ENCODE assay signal across 22 cellular contexts in the genomic region with DNA sequence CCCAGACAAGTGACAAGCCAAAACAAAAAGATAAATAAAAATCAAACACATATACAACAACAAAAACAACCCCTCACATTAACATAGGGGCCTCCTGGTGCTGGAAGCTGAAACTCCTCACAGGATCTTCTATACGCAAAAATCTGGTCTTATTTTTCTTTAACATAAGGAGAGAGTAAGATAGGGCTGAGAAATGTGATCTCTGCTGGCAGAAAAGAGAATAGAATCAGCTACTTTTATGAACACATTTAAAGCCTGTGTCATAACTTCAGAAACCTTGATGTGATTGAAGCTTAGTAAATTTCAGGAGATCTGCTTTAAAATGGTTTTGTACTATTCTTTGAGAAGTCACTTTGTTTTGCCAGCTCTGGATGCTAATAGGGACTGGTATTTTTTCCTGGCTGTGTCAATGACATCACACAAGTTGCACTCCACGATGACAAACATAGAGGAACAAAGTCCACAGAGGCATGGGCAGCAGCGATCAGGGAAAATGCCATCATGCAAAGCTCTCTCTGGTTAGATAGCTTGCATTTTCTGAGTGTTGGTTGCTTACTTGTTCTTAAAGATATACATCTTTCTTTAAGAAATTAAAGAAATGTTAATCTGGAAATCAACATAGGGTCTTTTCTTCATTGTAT.
A peak's percentile ranks its signal among the peaks of the same experiment; 100 is the strongest.
DNase-seq lines count a peak whose midpoint lies in the region; ATAC-seq and TF ChIP-seq lines count a peak whose summit lies in the region.
"Had no signal": no experiment of that assay in that cellular context is flagged by ENCODE, and none has a peak within 500 bp of the region (broad histone marks: within the 10 kb centered on the region; RNA-seq: fewer than 3 reads in every experiment).

No MANE protein-coding gene starts in this region.

- H3K9me3 Mint-ChIP-seq in CD4-positive, alpha-beta memory T cell, result no peaks in the 10 kb centered on the region
- H3K9me3 Mint-ChIP-seq: activated CD4-positive, alpha-beta memory T cell treated with anti-CD3 and anti-CD28 coated beads, Interleukin-2, amount 10 ng/mL, durations not matched to agents 7 days and 5 days; activated T-helper 17 cell treated with anti-CD3 and anti-CD28 coated beads, Interleukin-2, amount 50 U/mL, for 72 hours; central memory CD8-positive, alpha-beta T cell; effector memory CD8-positive, alpha-beta T cell had no signal

- H3K27ac Mint-ChIP-seq in CD4-positive, alpha-beta memory T cell, result no peak overlapping the region
- H3K27ac Mint-ChIP-seq: activated CD4-positive, alpha-beta memory T cell treated with anti-CD3 and anti-CD28 coated beads, Interleukin-2, amount 10 ng/mL, durations not matched to agents 7 days and 5 days; activated T-helper 17 cell treated with anti-CD3 and anti-CD28 coated beads, Interleukin-2, amount 50 U/mL, for 72 hours; effector memory CD8-positive, alpha-beta T cell had no signal

- no peaks in the 10 kb centered on the region for H3K36me3 Mint-ChIP-seq in CD4-positive, alpha-beta memory T cell

- H3K36me3 ChIP-seq in stomach, result no peaks in the 10 kb centered on the region
- H3K36me3 ChIP-seq in CD4-positive, alpha-beta memory T cell (ENCODE audit: insufficient read depth, low read length), result no peaks in the 10 kb centered on the region
- H3K36me3 ChIP-seq: BLaER1 treated with 17β-estradiol and CSF1 and Interleukin-3, amounts not matched to agents 10 nM and 100 nM had no signal

- peak; percentile 99 for ATAC-seq in left colon
- ATAC-seq in HG02970 (IDR thresholded peaks at IDR 0.05; ENCODE audit: low FRiP score, unreplicated experiment), result no peak
- no peak for ATAC-seq in GM19455 (IDR thresholded peaks at IDR 0.05; ENCODE audit: unreplicated experiment)
- ATAC-seq: activated T-helper 17 cell treated with anti-CD3 and anti-CD28 coated beads, Interleukin-2, amount 50 U/mL, for 72 hours; effector memory CD8-positive, alpha-beta T cell had no signal

- H3K27ac ChIP-seq in stomach, result no peak overlapping the region
- H3K27ac ChIP-seq in CD4-positive, alpha-beta memory T cell (ENCODE audit: low read depth, low read length), result no peak overlapping the region
- H3K27ac ChIP-seq: BLaER1 treated with 17β-estradiol and CSF1 and Interleukin-3, amounts not matched to agents 10 nM and 100 nM; parathyroid adenoma; RWPE1 had no signal

- peaks cover 0 to 90% (median 33%) of the 10 kb centered on the region in 3 donors for H3K27me3 ChIP-seq in stomach
- H3K27me3 ChIP-seq in CD4-positive, alpha-beta memory T cell (ENCODE audit: insufficient read depth, low read length), result peaks cover 6% of the 10 kb centered on the region
- H3K27me3 ChIP-seq: BLaER1 treated with 17β-estradiol and CSF1 and Interleukin-3, amounts not matched to agents 10 nM and 100 nM had no signal

- peak; percentile 45 for DNase-seq in NCI-H1092 treated with DMSO at 0.1 percent for 48 hours (lab: John Stamatoyannopoulos, UW)
- DNase-seq in NCI-H1092 (lab: John Stamatoyannopoulos, UW), result no peak
- peak; percentile 37 for DNase-seq in NCI-H526 treated with DMSO at 0.1 percent for 48 hours (lab: John Stamatoyannopoulos, UW)
- DNase-seq in left colon, result peak in 1 of 2 donors; percentile 17
- peak; percentile 28 for DNase-seq in stomach
- no peak for DNase-seq in CD4-positive, alpha-beta memory T cell
- DNase-seq: 8988T; activated CD4-positive, alpha-beta memory T cell treated with anti-CD3 and anti-CD28 coated beads, Interleukin-2, amount 10 ng/mL, durations not matched to agents 7 days and 5 days; effector memory CD8-positive, alpha-beta T cell; hypothalamus; Karpas-422; NCI-H187; NCI-H774; stimulated activated naive CD4-positive, alpha-beta T cell; trophoblast cell had no signal

- TF ChIP-seq CTCF in stomach (IDR thresholded peaks at IDR 0.05), result no peak

- no peaks in the 10 kb centered on the region for H3K9me3 ChIP-seq in stomach
- no peaks in the 10 kb centered on the region for H3K9me3 ChIP-seq in CD4-positive, alpha-beta memory T cell (ENCODE audit: control insufficient read depth in 1 of 2, low read length in 2 of 2)
- H3K9me3 ChIP-seq: BLaER1 treated with 17β-estradiol and CSF1 and Interleukin-3, amounts not matched to agents 10 nM and 100 nM had no signal

- 14 to 21% (median 16%) methylated on average over 3 of the region's 3 CpGs for WGBS in stomach, 5 donors

- H3K4me3 ChIP-seq in stomach, result no peak overlapping the region
- no peak overlapping the region for H3K4me3 ChIP-seq in CD4-positive, alpha-beta memory T cell (ENCODE audit: low read length in 2 of 2)
- H3K4me3 ChIP-seq: BLaER1 treated with 17β-estradiol and CSF1 and Interleukin-3, amounts not matched to agents 10 nM and 100 nM had no signal

- H3K4me1 ChIP-seq in stomach, result peaks cover 0 to 13% (median 6%) of the 10 kb centered on the region in 4 donors
- H3K4me1 ChIP-seq in CD4-positive, alpha-beta memory T cell (ENCODE audit: insufficient read depth, low read length), result peaks cover 5% of the 10 kb centered on the region
- H3K4me1 ChIP-seq: BLaER1 treated with 17β-estradiol and CSF1 and Interleukin-3, amounts not matched to agents 10 nM and 100 nM; parathyroid adenoma had no signal

- TF ChIP-seq EP300 in stomach (IDR thresholded peaks at IDR 0.05), result no peak

- intact Hi-C loops in left colon (cut with DNase I, micrococcal nuclease), result loop anchor here in 1 of 2 donors (10.0 kb wide), 2 partner anchors 254 to 476 kb away; no protein-coding TSS in a partner anchor
- intact Hi-C loops in stomach (cut with DNase I; ENCODE audit: low total_unique reads), result loop anchor here (10.0 kb wide), 1 partner anchor 456 kb away; no protein-coding TSS in a partner anchor
- intact Hi-C loops in CD4-positive, alpha-beta memory T cell (cut with micrococcal nuclease), result loop anchor here (10.0 kb wide), 1 partner anchor 1536 kb away; no protein-coding TSS in a partner anchor

- TF ChIP-seq POLR2A in stomach (IDR thresholded peaks at IDR 0.05), result no peak

- peaks cover 41 to 54% of the 10 kb centered on the region in 2 donors for H3K27me3 Mint-ChIP-seq in CD4-positive, alpha-beta memory T cell

- peaks cover 0 to 2% (median 0%) of the 10 kb centered on the region in 4 donors for H3K4me1 Mint-ChIP-seq in CD4-positive, alpha-beta memory T cell
- H3K4me1 Mint-ChIP-seq: activated T-helper 17 cell treated with anti-CD3 and anti-CD28 coated beads, Interleukin-2, amount 50 U/mL, for 72 hours; central memory CD8-positive, alpha-beta T cell had no signal

- CTCF ChIA-PET in CD4-positive, alpha-beta memory T cell (lab: Charles Lee; ENCODE audit: partially characterized antibody), result interaction anchor here (0.6 to 4.6 kb wide), 4 partner anchors 12 to 749 kb away, joined by 3 to 32 read pairs (median 3); no protein-coding TSS in a partner anchor

- POLR2A ChIA-PET in CD4-positive, alpha-beta memory T cell (lab: Charles Lee; ENCODE audit: partially characterized antibody), result interaction anchor here (1.5 kb wide), 1 partner anchor 176 kb away, joined by 3 read pairs; no protein-coding TSS in a partner anchor

- H3K4me3 Mint-ChIP-seq in CD4-positive, alpha-beta memory T cell, result no peak overlapping the region
- H3K4me3 Mint-ChIP-seq: activated CD4-positive, alpha-beta memory T cell treated with anti-CD3 and anti-CD28 coated beads, Interleukin-2, amount 10 ng/mL, durations not matched to agents 7 days and 5 days; activated T-helper 17 cell treated with anti-CD3 and anti-CD28 coated beads, Interleukin-2, amount 50 U/mL, for 72 hours; central memory CD8-positive, alpha-beta T cell; effector memory CD8-positive, alpha-beta T cell had no signal

Comparison
In these comparisons a context has a peak if more than half of its experiments do, and no peak if none do; other contexts are left out.
1. DNase-seq: peak in NCI-H1092 treated with DMSO at 0.1 percent for 48 hours (single experiment), NCI-H526 treated with DMSO at 0.1 percent for 48 hours (single experiment) and stomach (single experiment); none in NCI-H1092 (single experiment) and CD4-positive, alpha-beta memory T cell (0 of 5).